1 cellular context compared by ENCODE assay signal in genomic region chr16:50575743-50576142, GRCh38.
TF ChIP-seq lines count a peak whose summit lies in the region.

No MANE protein-coding gene starts in this region.

TF ChIP-seq in HepG2, 621 proteins besides CTCF, POLR2A, EP300 and RAD21 (continued from another document and continues in another):
- no peak for TF ChIP-seq NFRKB (IDR thresholded peaks at IDR 0.05)
- TF ChIP-seq POGZ (CRISPR knock-in tag; IDR thresholded peaks at IDR 0.05) = no peak
- peak; percentile 55 for TF ChIP-seq ZNF687 (CRISPR knock-in tag; IDR thresholded peaks at IDR 0.05)
- no peak for TF ChIP-seq ZFP37 (CRISPR knock-in tag; IDR thresholded peaks at IDR 0.05; ENCODE audit: borderline replicate concordance)
- TF ChIP-seq AFF4 (CRISPR knock-in tag; IDR thresholded peaks at IDR 0.05) = no peak
- no peak for TF ChIP-seq TGIF2 (CRISPR knock-in tag; IDR thresholded peaks at IDR 0.05)
- TF ChIP-seq SNRNP70 (IDR thresholded peaks at IDR 0.05; ENCODE audit: low read depth, low read length) = no peak
- TF ChIP-seq KLF16 (CRISPR knock-in tag; IDR thresholded peaks at IDR 0.05) = no peak
- TF ChIP-seq FOXK1 (CRISPR knock-in tag; IDR thresholded peaks at IDR 0.05; ENCODE audit: borderline replicate concordance, low read depth) = no peak
- no peak for TF ChIP-seq STAT5B (CRISPR knock-in tag; IDR thresholded peaks at IDR 0.05)
- no peak for TF ChIP-seq NFAT5 (CRISPR knock-in tag; IDR thresholded peaks at IDR 0.05)
- TF ChIP-seq NR2F6 (IDR thresholded peaks at IDR 0.05) = peak; percentile 51; the same call in 1 of the 2 replicates
- TF ChIP-seq NR2F6 (CRISPR knock-in tag; IDR thresholded peaks at IDR 0.05) = no peak
- no peak for TF ChIP-seq GTF2F1 (IDR thresholded peaks at IDR 0.05; ENCODE audit: low read length)
- TF ChIP-seq POLR2AphosphoS5 (IDR thresholded peaks at IDR 0.05; ENCODE audit: low read depth, low read length) = peak; percentile 9
- TF ChIP-seq THAP11 (CRISPR knock-in tag; IDR thresholded peaks at IDR 0.05) = no peak
- TF ChIP-seq ARID2 (CRISPR knock-in tag; IDR thresholded peaks at IDR 0.05; ENCODE audit: borderline replicate concordance) = no peak
- TF ChIP-seq ZNF660 (CRISPR knock-in tag; IDR thresholded peaks at IDR 0.05; ENCODE audit: borderline replicate concordance, low read depth) = no peak
- no peak for TF ChIP-seq SIX1 (CRISPR knock-in tag; IDR thresholded peaks at IDR 0.05; ENCODE audit: borderline replicate concordance)
- no peak for TF ChIP-seq PHF8 (CRISPR knock-in tag; IDR thresholded peaks at IDR 0.05)
- TF ChIP-seq HNRNPL (IDR thresholded peaks at IDR 0.05; ENCODE audit: low read depth, low read length) = 0 out of 2 replicates have a peak, but pooled peaks have one; percentile 27
- TF ChIP-seq MIER3 (CRISPR knock-in tag; IDR thresholded peaks at IDR 0.05; ENCODE audit: borderline replicate concordance) = no peak
- TF ChIP-seq SKI (IDR thresholded peaks at IDR 0.05; ENCODE audit: partially characterized antibody) = no peak
- TF ChIP-seq HINFP (CRISPR knock-in tag; IDR thresholded peaks at IDR 0.05; ENCODE audit: low read depth) = no peak
- no peak for TF ChIP-seq AHR (CRISPR knock-in tag; IDR thresholded peaks at IDR 0.05)
- no peak for TF ChIP-seq NFKBIZ (CRISPR knock-in tag; IDR thresholded peaks at IDR 0.05)
- TF ChIP-seq AKAP8 (CRISPR knock-in tag; IDR thresholded peaks at IDR 0.05) = peak; percentile 29; the same call in 1 of the 2 replicates
- TF ChIP-seq ZNF589 (CRISPR knock-in tag; conservative IDR thresholded peaks at IDR 0.05) = no peak
- TF ChIP-seq HMG20B (CRISPR knock-in tag; conservative IDR thresholded peaks at IDR 0.05) = no peak
- no peak for TF ChIP-seq ZKSCAN1 (IDR thresholded peaks at IDR 0.05; ENCODE audit: low read length)
- TF ChIP-seq ZKSCAN8 (CRISPR knock-in tag; IDR thresholded peaks at IDR 0.05; ENCODE audit: borderline replicate concordance) = no peak
- TF ChIP-seq ARNTL (CRISPR knock-in tag; IDR thresholded peaks at IDR 0.05) = no peak
- no peak for TF ChIP-seq REPIN1 (CRISPR knock-in tag; IDR thresholded peaks at IDR 0.05; ENCODE audit: borderline replicate concordance, low read depth)
- TF ChIP-seq MZF1 (CRISPR knock-in tag; IDR thresholded peaks at IDR 0.05; ENCODE audit: borderline replicate concordance) = no peak
- TF ChIP-seq SALL2 (CRISPR knock-in tag; IDR thresholded peaks at IDR 0.05) = no peak
- no peak for TF ChIP-seq ZNF773 (CRISPR knock-in tag; IDR thresholded peaks at IDR 0.05; ENCODE audit: borderline replicate concordance)
- TF ChIP-seq ZFP36L1 (CRISPR knock-in tag; IDR thresholded peaks at IDR 0.05) = no peak
- no peak for TF ChIP-seq ZNF605 (CRISPR knock-in tag; IDR thresholded peaks at IDR 0.05)
- no peak for TF ChIP-seq RARG (CRISPR knock-in tag; IDR thresholded peaks at IDR 0.05; ENCODE audit: low read depth)
- TF ChIP-seq GATAD2A (CRISPR knock-in tag; IDR thresholded peaks at IDR 0.05) = 0 out of 2 replicates have a peak, but pooled peaks have one; percentile 24
- TF ChIP-seq NR2F1 (CRISPR knock-in tag; IDR thresholded peaks at IDR 0.05) = 0 out of 4 replicates have a peak, but pooled peaks of 1 of the 2 experiments have one; percentile 41
- no peak for TF ChIP-seq PPARG (CRISPR knock-in tag; conservative IDR thresholded peaks at IDR 0.05)
- no peak for TF ChIP-seq ATM (IDR thresholded peaks at IDR 0.05; ENCODE audit: borderline replicate concordance)
- TF ChIP-seq ZNF615 (CRISPR knock-in tag; IDR thresholded peaks at IDR 0.05; ENCODE audit: borderline replicate concordance) = no peak
- no peak for TF ChIP-seq CEBPB (IDR thresholded peaks at IDR 0.05; ENCODE audit: borderline replicate concordance, low read depth, low read length)
- TF ChIP-seq YEATS4 (CRISPR knock-in tag; IDR thresholded peaks at IDR 0.05; ENCODE audit: borderline replicate concordance) = no peak
- no peak for TF ChIP-seq SIX4 (CRISPR knock-in tag; IDR thresholded peaks at IDR 0.05)
- TF ChIP-seq ZSCAN25 (CRISPR knock-in tag; IDR thresholded peaks at IDR 0.05) = no peak
- TF ChIP-seq TRIM24 (CRISPR knock-in tag; IDR thresholded peaks at IDR 0.05) = no peak
- TF ChIP-seq RARA (CRISPR knock-in tag; IDR thresholded peaks at IDR 0.05) = 0 out of 2 replicates have a peak, but pooled peaks have one; percentile 23
- no peak for TF ChIP-seq FOXA1 (IDR thresholded peaks at IDR 0.05)
- TF ChIP-seq FOXA1 (CRISPR knock-in tag; IDR thresholded peaks at IDR 0.05) = peak; percentile 73
- no peak for TF ChIP-seq DBP (CRISPR knock-in tag; IDR thresholded peaks at IDR 0.05; ENCODE audit: not compliant biosample characterization)
- TF ChIP-seq ZNF367 (CRISPR knock-in tag; IDR thresholded peaks at IDR 0.05; ENCODE audit: borderline replicate concordance) = no peak
- TF ChIP-seq ZNF333 (CRISPR knock-in tag; IDR thresholded peaks at IDR 0.05; ENCODE audit: borderline replicate concordance) = no peak
- no peak for TF ChIP-seq MLLT10 (CRISPR knock-in tag; IDR thresholded peaks at IDR 0.05)
- TF ChIP-seq RBM22 (optimal IDR thresholded peaks at IDR 0.05; ENCODE audit: low read length) = peak; percentile 90
- TF ChIP-seq POGK (CRISPR knock-in tag; conservative IDR thresholded peaks at IDR 0.05) = no peak
- TF ChIP-seq TBL1XR1 (IDR thresholded peaks at IDR 0.05; ENCODE audit: borderline replicate concordance, low read length, partially characterized antibody) = no peak
- TF ChIP-seq FOXA3 (CRISPR knock-in tag; IDR thresholded peaks at IDR 0.05) = peak; percentile 40; the same call in 1 of the 2 replicates
- TF ChIP-seq TCF7L2 (IDR thresholded peaks at IDR 0.05; ENCODE audit: low read depth, low read length) = no peak
- no peak for TF ChIP-seq SOX6 (IDR thresholded peaks at IDR 0.05)
- TF ChIP-seq SOX6 (CRISPR knock-in tag; IDR thresholded peaks at IDR 0.05) = peak; percentile 34; the same call in 1 of the 2 replicates
